Comparison of ENCODE assay signal across 8 cellular contexts in genomic region chr3:109532257-109533216, GRCh38.
DNase-seq lines count a peak whose midpoint lies in the region; ATAC-seq lines count a peak whose summit lies in the region.

No MANE protein-coding gene starts in this region.

- DNase-seq in NCI-H1694 (lab: John Stamatoyannopoulos, UW) (peak; percentile 2), NCI-H1694 treated with DMSO at 0.1 percent for 48 hours (lab: John Stamatoyannopoulos, UW) (no peak), NCI-H460 (ENCODE audit: extremely low read depth, low read depth) (peak; percentile 17), globus pallidus (ENCODE audit: low spot score) (peak; percentile 65)
- DNase-seq in activated CD8-positive, alpha-beta memory T cell treated with anti-CD3 and anti-CD28 coated beads, Interleukin-2, amount 50 U/mL, for 4 hours = peak; percentile 42
- DNase-seq in stimulated activated CD4-positive, alpha-beta T cell treated with anti-CD3 and anti-CD28 coated beads, Interleukin-12 subunit alpha, Interleukin-12 subunit beta, amount 100 ng/mL, for 48 hours (ENCODE audit: low read depth in 2 of 3, low spot score in 1 of 3) = peak in 2 of 3 donors; percentile 7 to 15

- ATAC-seq in HG02938 (IDR thresholded peaks at IDR 0.05; ENCODE audit: unreplicated experiment) (no peak), HG02852 (IDR thresholded peaks at IDR 0.05; ENCODE audit: unreplicated experiment) (no peak)
